8 cellular contexts compared by ENCODE assay signal in the genomic region with DNA sequence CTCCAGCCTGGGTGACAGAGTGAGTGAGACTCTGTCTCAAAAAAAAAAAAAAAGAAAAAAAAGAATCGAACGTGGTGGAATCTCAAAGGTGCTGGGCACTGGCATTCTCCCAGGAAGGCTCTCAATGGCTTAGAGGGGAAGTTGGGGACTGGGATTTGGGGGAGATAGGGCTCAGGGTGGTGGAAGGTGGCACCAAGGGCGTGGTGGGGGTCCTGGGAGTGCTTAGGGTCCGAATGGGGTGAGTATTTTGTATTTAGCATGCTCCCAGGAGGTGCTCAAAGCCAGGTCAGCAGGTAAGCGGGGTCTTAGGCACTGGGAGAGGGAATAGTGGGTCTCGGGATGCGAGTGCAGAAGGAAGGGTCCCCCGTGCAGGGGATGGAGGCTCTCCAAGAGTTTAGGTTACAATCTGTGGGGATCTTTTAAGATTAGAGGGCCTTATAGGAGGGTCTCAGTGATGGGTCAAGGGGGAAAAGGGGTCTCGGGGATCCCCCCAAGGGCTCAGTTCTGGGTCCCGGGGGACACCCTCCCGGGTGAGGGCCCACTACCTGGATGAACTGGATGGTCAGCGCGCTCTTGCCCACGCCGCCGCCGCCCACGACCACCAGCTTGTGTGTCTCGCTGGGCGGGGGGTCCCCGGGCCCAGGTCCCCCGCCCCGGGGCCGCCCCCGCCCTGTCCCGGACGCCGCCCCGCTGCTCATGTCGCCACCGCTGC. TPM values are rescaled to one million over a fixed set of nuclear protein-coding genes. Genes with fewer than 3 reads are reported as not detected.
DNase-seq lines count a peak whose midpoint lies in the region; ATAC-seq and TF ChIP-seq lines count a peak whose summit lies in the region.

No MANE protein-coding gene starts in this region.

- peak overlapping the region; percentile 54 for H2AFZ ChIP-seq in DND-41 (ENCODE audit: low read depth, low read length)
- no peak overlapping the region for H2AFZ ChIP-seq in trophoblast cell (ENCODE audit: insufficient read depth, low read length, poor library complexity)

- H4K12ac ChIP-seq in trophoblast cell (ENCODE audit: low read depth, low read length) = peak overlapping the region; percentile 52

- H4K8ac ChIP-seq in trophoblast cell (ENCODE audit: low read depth, low read length) = peak overlapping the region; percentile 64

- peak overlapping the region; percentile 41 for H2BK12ac ChIP-seq in trophoblast cell (ENCODE audit: low read length)

- H3K79me2 ChIP-seq in DND-41 (ENCODE audit: insufficient read depth, low read length) (peaks cover 34% of the 10 kb centered on the region), trophoblast cell (ENCODE audit: control insufficient read depth, insufficient read depth, low read length, poor library complexity) (peaks cover 18% of the 10 kb centered on the region)

- peaks cover 8% of the 10 kb centered on the region for H4K20me1 ChIP-seq in DND-41 (ENCODE audit: insufficient read depth, low read length)

- CTCF ChIA-PET in RWPE1 (lab: Yijun Ruan, JAX) = no interaction called here

- H3K9me3 ChIP-seq in DND-41 (ENCODE audit: insufficient read depth, low read length, severe bottlenecking) (no peaks in the 10 kb centered on the region), esophagus (ENCODE audit: control insufficient read depth in 2 of 2, insufficient read depth in 1 of 2, low read depth in 1 of 2, low read length in 1 of 2) (no peaks in the 10 kb centered on the region), trophoblast cell (ENCODE audit: insufficient read depth, low read depth, low read length) (no peaks in the 10 kb centered on the region)

- ATAC-seq in DND-41 (ENCODE audit: insufficient read depth, low read depth) (no peak), HG02885 (IDR thresholded peaks at IDR 0.05; ENCODE audit: poor library complexity, unreplicated experiment) (no peak), GM19455 (IDR thresholded peaks at IDR 0.05; ENCODE audit: unreplicated experiment) (no peak), GM19324 (IDR thresholded peaks at IDR 0.05; ENCODE audit: low FRiP score, unreplicated experiment) (no peak)

- no peaks in the 10 kb centered on the region for H3K27me3 ChIP-seq in DND-41 (ENCODE audit: insufficient read depth, low read length, poor library complexity)
- H3K27me3 ChIP-seq in esophagus (ENCODE audit: control insufficient read depth in 1 of 2, insufficient read depth in 2 of 2, low read length in 2 of 2) = no peaks in the 10 kb centered on the region
- no peaks in the 10 kb centered on the region for H3K27me3 ChIP-seq in trophoblast cell (ENCODE audit: insufficient read depth, low read length)

- peak overlapping the region; percentile 55 for H3K9ac ChIP-seq in DND-41 (ENCODE audit: low read depth, low read length)
- peak overlapping the region; percentile 57 for H3K9ac ChIP-seq in trophoblast cell (ENCODE audit: low read length)

- peaks cover 38% of the 10 kb centered on the region for H3K4me1 ChIP-seq in DND-41 (ENCODE audit: insufficient read depth, low read length)
- H3K4me1 ChIP-seq in esophagus (ENCODE audit: control insufficient read depth in 2 of 2, insufficient read depth in 2 of 2, low read length in 1 of 2) = peaks cover 6% of the 10 kb centered on the region in 2 donors
- peaks cover 13 to 30% of the 10 kb centered on the region in 2 experiments for H3K4me1 ChIP-seq in trophoblast cell (ENCODE audit: control insufficient read depth in 1 of 2, insufficient read depth in 2 of 2, low read length in 2 of 2)

- 3 to 4% methylated on average over 29 to 31 of the region's 31 CpGs for WGBS in esophagus, 2 donors
- whole genome bisulfite sequencing in trophoblast cell (ENCODE audit: extremely low coverage, insufficient coverage, insufficient read length) = no CpG with 5 or more reads among the region's 31 CpGs

- peak overlapping the region; percentile 78 for H3K14ac ChIP-seq in trophoblast cell (ENCODE audit: low read length)

- no peak overlapping the region for H2BK5ac ChIP-seq in trophoblast cell (ENCODE audit: low read depth, low read length, poor library complexity)

- H3K4me2 ChIP-seq in DND-41 (ENCODE audit: insufficient read depth, low read length) = peak overlapping the region; percentile 88
- peak overlapping the region; percentile 85 for H3K4me2 ChIP-seq in trophoblast cell (ENCODE audit: low read length)

- peak overlapping the region; percentile 83 for H4K91ac ChIP-seq in trophoblast cell (ENCODE audit: low read depth, low read length)

- H3K27ac ChIP-seq in DND-41 (ENCODE audit: low read length) (peak overlapping the region; percentile 22; the same call in 1 of the 2 replicates), RWPE1 (peak overlapping the region; percentile 100), esophagus (ENCODE audit: low read depth in 2 of 2, low read length in 1 of 2) (peak overlapping the region; percentile 92 to 95), trophoblast cell (ENCODE audit: low read depth, low read length) (peak overlapping the region; percentile 45)

- TF ChIP-seq CTCF in DND-41 (IDR thresholded peaks at IDR 0.05; ENCODE audit: borderline replicate concordance, extremely low read depth, low read length, poor library complexity, severe bottlenecking) (no peak), RWPE1 (conservative IDR thresholded peaks at IDR 0.05; ENCODE audit: low read depth) (no peak)

- peak overlapping the region; percentile 54 for H3K18ac ChIP-seq in trophoblast cell (ENCODE audit: low read length)

- POLR2A ChIA-PET in RWPE1 (lab: Yijun Ruan, JAX; ENCODE audit: low non-redundant PET) = interaction anchor here (0.5 to 1.1 kb wide), 3 partner anchors 37 to 48 kb away, joined by 3 to 6 read pairs (median 5); a partner anchor contains a TSS

- H3K23ac ChIP-seq in trophoblast cell (ENCODE audit: low read length) = no peak overlapping the region

- H2BK120ac ChIP-seq in trophoblast cell (ENCODE audit: insufficient read depth, low read length, poor library complexity) = peak overlapping the region; percentile 66

- H3K4me3 ChIP-seq in DND-41 (ENCODE audit: low read depth in 1 of 2, low read length in 2 of 2) = peak overlapping the region; percentile 12 to 56; a peak in 3 of 4 replicates
- H3K4me3 ChIP-seq in esophagus (ENCODE audit: low read depth in 1 of 2, low read length in 2 of 2) = peak overlapping the region; percentile 52 to 55
- H3K4me3 ChIP-seq in trophoblast cell (ENCODE audit: low read depth, low read length) = peak overlapping the region; percentile 73

- H3K4ac ChIP-seq in trophoblast cell (ENCODE audit: low read depth, low read length) = peak overlapping the region; percentile 55

- peak overlapping the region; percentile 87 for H2AK5ac ChIP-seq in trophoblast cell (ENCODE audit: low read length)

- H3K36me3 ChIP-seq in DND-41 (ENCODE audit: insufficient read depth, low read length) (peaks cover 6% of the 10 kb centered on the region; the same call in 1 of the 2 replicates), esophagus (ENCODE audit: control insufficient read depth in 2 of 2, insufficient read depth in 2 of 2, low read length in 1 of 2) (no peaks in the 10 kb centered on the region), trophoblast cell (ENCODE audit: control insufficient read depth in 1 of 2, insufficient read depth in 2 of 2, low read length in 2 of 2) (peaks cover 3 to 8% of the 10 kb centered on the region in 2 experiments)

- peaks cover 25% of the 10 kb centered on the region for H3K79me1 ChIP-seq in trophoblast cell (ENCODE audit: low read length)

- DNase-seq in DND-41 (peak; percentile 19), RWPE1 (ENCODE audit: low spot score) (no peak), trophoblast cell (no peak), NCI-H2107 treated with DMSO at 0.1 percent for 48 hours (lab: John Stamatoyannopoulos, UW; ENCODE audit: unreplicated experiment) (no peak)

RNA-seq across cellular contexts. Expression of a gene that starts 0.4 kb away (rescaled TPM):
- 10 to 100 TPM; 45.1 to 46.0 TPM for polyA plus RNA-seq in esophagus
- polyA plus RNA-seq in trophoblast cell (2013) = 43.3 and 43.8 TPM in 2 replicates

RNA-seq across cellular contexts. Expression of a gene that starts 2.5 kb away (rescaled TPM):
- 10 to 100 TPM; 16.9 to 26.7 TPM for polyA plus RNA-seq in esophagus
- polyA plus RNA-seq in trophoblast cell (2013) = 59.7 and 62.7 TPM in 2 replicates

RNA-seq across cellular contexts. Expression of a gene that starts 26.1 kb away (rescaled TPM):
- polyA plus RNA-seq in esophagus = 10 to 100 TPM; 49.2 to 75.0 TPM
- 92.5 and 102 TPM in 2 replicates for polyA plus RNA-seq in trophoblast cell (2013)

RNA-seq across cellular contexts. Expression of a gene that starts 26.2 kb away (rescaled TPM):
- polyA plus RNA-seq in esophagus = 10 to 100 TPM in 1 of 2 donors, 1 to 10 TPM in 1; 10.0 to 21.4 TPM
- polyA plus RNA-seq in trophoblast cell (2013) = 131 and 139 TPM in 2 replicates

RNA-seq across cellular contexts. Expression of a gene that starts 37.5 kb away (rescaled TPM):
- polyA plus RNA-seq in esophagus = 100 to 1,000 TPM in 1 of 2 donors, 10 to 100 TPM in 1; 72.5 to 146 TPM
- polyA plus RNA-seq in trophoblast cell (2013) = 149 and 153 TPM in 2 replicates

Comparison
In these comparisons a context has a peak if more than half of its experiments do, and no peak if none do; other contexts are left out.
1. H3K27ac ChIP-seq: peak in every context shown above with its lines; median percentile 100 in RWPE1; 94 in esophagus; 45 in trophoblast cell; 22 in DND-41.